In genomic region chr15:89999676-90000174, GRCh38 we compare ENCODE assay signal across 8 cellular contexts. TPM values are rescaled to one million over a fixed set of nuclear protein-coding genes. Genes with fewer than 3 reads are reported as not detected.
DNase-seq lines count a peak whose midpoint lies in the region; ATAC-seq and TF ChIP-seq lines count a peak whose summit lies in the region.

No MANE protein-coding gene starts in this region.

- CTCF ChIA-PET in CD8-positive, alpha-beta memory T cell (lab: Charles Lee): interaction anchor here (1.5 kb wide), 1 partner anchor 17 kb away, joined by 4 read pairs; no protein-coding TSS in a partner anchor

- H3K9me3 ChIP-seq in CD8-positive, alpha-beta memory T cell (ENCODE audit: low read length): no peaks in the 10 kb centered on the region
- no peaks in the 10 kb centered on the region for H3K9me3 ChIP-seq in ovary
- no peaks in the 10 kb centered on the region for H3K9me3 ChIP-seq in effector memory CD4-positive, alpha-beta T cell (ENCODE audit: control insufficient read depth, low read length)

- DNase-seq in CD8-positive, alpha-beta memory T cell: no peak
- peak; percentile 83 for DNase-seq in SK-N-DZ (ENCODE audit: low spot score)
- DNase-seq in fibroblast of villous mesenchyme (ENCODE audit: low read depth): peak; percentile 20
- peak; percentile 19 to 46 (median 38) for DNase-seq in ovary
- DNase-seq in lower leg skin (ENCODE audit: low spot score in 2 of 2): no peak
- DNase-seq in effector memory CD4-positive, alpha-beta T cell: no peak
- DNase-seq in NCI-H2107 treated with DMSO at 0.1 percent for 48 hours (lab: John Stamatoyannopoulos, UW; ENCODE audit: unreplicated experiment): no peak

- intact Hi-C loops in ovary (cut with DNase I): loop anchor here in 2 of 4 donors (5.0 to 10.0 kb wide), 3 partner anchors 65 to 107 kb away; partner anchors contain the start of genes AP3S2 (in 1 of the 2) and ARPIN (in 1 of the 2)
- intact Hi-C loops in lower leg skin (cut with DNase I; ENCODE audit: low total_unique reads): no loop called here

- no peaks in the 10 kb centered on the region for H3K36me3 ChIP-seq in CD8-positive, alpha-beta memory T cell (ENCODE audit: insufficient read depth, low read length)
- no peaks in the 10 kb centered on the region for H3K36me3 ChIP-seq in ovary
- H3K36me3 ChIP-seq in effector memory CD4-positive, alpha-beta T cell (ENCODE audit: control insufficient read depth, insufficient read depth, low read length): no peaks in the 10 kb centered on the region

- no peak for TF ChIP-seq EP300 in ovary (IDR thresholded peaks at IDR 0.05)

- TF ChIP-seq CTCF in fibroblast of villous mesenchyme (IDR thresholded peaks at IDR 0.05; ENCODE audit: insufficient read depth, low read depth, low read length) (no peak), ovary (IDR thresholded peaks at IDR 0.05) (no peak), lower leg skin (IDR thresholded peaks at IDR 0.05) (no peak)

- peaks cover 25 to 41% (median 37%) of the 10 kb centered on the region in 3 donors for H3K4me1 Mint-ChIP-seq in CD8-positive, alpha-beta memory T cell

- H3K36me3 Mint-ChIP-seq in CD8-positive, alpha-beta memory T cell: peaks cover 0 to 11% (median 2%) of the 10 kb centered on the region in 3 donors

- peaks cover 0 to 2% (median 0%) of the 10 kb centered on the region in 5 donors for H3K9me3 Mint-ChIP-seq in CD8-positive, alpha-beta memory T cell

- TF ChIP-seq POLR2A in ovary (IDR thresholded peaks at IDR 0.05) (no peak), lower leg skin (IDR thresholded peaks at IDR 0.05) (no peak)

- peak overlapping the region in 6 of 7 donors; percentile 30 to 71 (median 54) for H3K4me3 Mint-ChIP-seq in CD8-positive, alpha-beta memory T cell

- H3K27ac ChIP-seq in CD8-positive, alpha-beta memory T cell (ENCODE audit: low read depth, low read length): no peak overlapping the region
- H3K27ac ChIP-seq in ovary: peak overlapping the region; percentile 48 to 64
- H3K27ac ChIP-seq in effector memory CD4-positive, alpha-beta T cell (ENCODE audit: insufficient read depth, low read length, poor library complexity, severe bottlenecking): no peak overlapping the region

- peak overlapping the region in 2 of 8 donors; percentile 65 to 91 for H3K27ac Mint-ChIP-seq in CD8-positive, alpha-beta memory T cell

- POLR2A ChIA-PET in CD8-positive, alpha-beta memory T cell (lab: Charles Lee): no interaction called here

- no peak overlapping the region for H3K4me3 ChIP-seq in CD8-positive, alpha-beta memory T cell (ENCODE audit: low read length)
- H3K4me3 ChIP-seq in fibroblast of villous mesenchyme (ENCODE audit: low read depth, low read length) (peak overlapping the region; percentile 70), ovary (peak overlapping the region; percentile 87), lower leg skin (ENCODE audit: low read depth, poor library complexity, severe bottlenecking) (no peak overlapping the region)
- no peak overlapping the region for H3K4me3 ChIP-seq in effector memory CD4-positive, alpha-beta T cell (ENCODE audit: insufficient read depth, low read depth, low read length, poor library complexity, severe bottlenecking)

- H3K4me1 ChIP-seq in CD8-positive, alpha-beta memory T cell (ENCODE audit: insufficient read depth, low read length): peaks cover 36% of the 10 kb centered on the region
- peaks cover 7% of the 10 kb centered on the region for H3K4me1 ChIP-seq in ovary (ENCODE audit: insufficient read depth)
- peaks cover 18% of the 10 kb centered on the region for H3K4me1 ChIP-seq in effector memory CD4-positive, alpha-beta T cell (ENCODE audit: control insufficient read depth, insufficient read depth, low read length, poor library complexity, severe bottlenecking)

- peaks cover 0 to 4% of the 10 kb centered on the region in 2 donors for H3K27me3 Mint-ChIP-seq in CD8-positive, alpha-beta memory T cell

- H3K27me3 ChIP-seq in CD8-positive, alpha-beta memory T cell (ENCODE audit: insufficient read depth, low read length, poor library complexity, severe bottlenecking): no peaks in the 10 kb centered on the region
- no peaks in the 10 kb centered on the region for H3K27me3 ChIP-seq in ovary
- no peaks in the 10 kb centered on the region for H3K27me3 ChIP-seq in effector memory CD4-positive, alpha-beta T cell (replicated peaks; ENCODE audit: control insufficient read depth, insufficient read depth, low read length, poor library complexity, severe bottlenecking)

- ATAC-seq in HG03442 (IDR thresholded peaks at IDR 0.05; ENCODE audit: unreplicated experiment): no peak

- 4 to 14% (median 9%) methylated on average over 13 of the region's 13 CpGs for WGBS in ovary, 3 donors
- 15 to 32% methylated on average over 13 of the region's 13 CpGs for WGBS in lower leg skin, 2 donors

RNA-seq across cellular contexts. Expression of gene ZNF710, which starts 1.4 kb away (rescaled TPM):
- total RNA-seq in CD8-positive, alpha-beta memory T cell: 10 to 100 TPM; 13.2 TPM
- 2.6 TPM for polyA plus RNA-seq in CD8-positive, alpha-beta memory T cell
- 8.8 and 10.0 TPM in 2 replicates for polyA plus RNA-seq in SK-N-DZ (2014; cell fraction: cytosol; rRNA removed)
- 6.7 and 7.4 TPM in 2 replicates for polyA plus RNA-seq in SK-N-DZ (2014; cell fraction: nucleus; rRNA removed)
- total RNA-seq in fibroblast of villous mesenchyme (13.0 and 16.8 TPM in 2 replicates), ovary (10 to 100 TPM in 5 of 7 donors, 1 to 10 TPM in 2; 6.8 to 19.7 (median 14.5) TPM), lower leg skin (10 to 100 TPM; 27.2 to 34.3 (median 32.4) TPM)
- 10 to 100 TPM in 1 of 2 donors, 1 to 10 TPM in 1; 8.3 to 10.4 TPM for polyA plus RNA-seq in ovary

Comparison
In these comparisons a context has a peak if more than half of its experiments do, and no peak if none do; other contexts are left out.
1. DNase-seq: peak in SK-N-DZ (single experiment), fibroblast of villous mesenchyme (single experiment) and ovary (5 of 5); none in CD8-positive, alpha-beta memory T cell (0 of 5), lower leg skin (0 of 2), effector memory CD4-positive, alpha-beta T cell (0 of 3) and NCI-H2107 treated with DMSO at 0.1 percent for 48 hours (single experiment).
2. H3K27ac ChIP-seq: peak in ovary (2 of 2); none in CD8-positive, alpha-beta memory T cell (single experiment) and effector memory CD4-positive, alpha-beta T cell (single experiment).
3. H3K4me3 ChIP-seq: peak in fibroblast of villous mesenchyme (single experiment) and ovary (single experiment); none in CD8-positive, alpha-beta memory T cell (single experiment), lower leg skin (single experiment) and effector memory CD4-positive, alpha-beta T cell (single experiment).